Comparison of ENCODE assay signal across 12 cellular contexts in the genomic region with DNA sequence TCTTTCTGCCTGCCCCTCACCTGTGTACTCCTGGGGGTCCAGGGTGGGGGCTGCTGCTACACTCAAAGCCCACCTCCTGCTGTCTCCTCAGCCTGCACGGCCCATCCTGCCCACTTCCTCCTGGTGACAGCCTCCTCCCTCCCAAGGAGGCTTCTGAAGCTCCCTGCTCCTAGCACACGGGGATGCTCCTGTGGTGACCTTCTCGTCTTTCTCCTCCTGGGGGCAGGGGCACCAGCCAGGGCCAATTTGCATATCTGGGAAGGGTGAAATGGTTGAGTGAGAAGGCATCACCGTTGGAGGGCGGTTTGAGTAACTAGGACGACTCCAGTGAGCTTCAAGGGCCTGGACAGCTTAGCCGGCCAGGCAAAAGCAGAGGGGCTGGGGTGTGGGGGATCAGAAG. TPM values are rescaled to one million over a fixed set of nuclear protein-coding genes. Genes with fewer than 3 reads are reported as not detected.
"Had no signal": no experiment of that assay in that cellular context is flagged by ENCODE, and none has a peak within 500 bp of the region (broad histone marks: within the 10 kb centered on the region; RNA-seq: fewer than 3 reads in every experiment).

No MANE protein-coding gene starts in this region.

- H3K27ac ChIP-seq: left lung, SJSA1 had no signal

- H3K36me3 ChIP-seq: left lung, SJSA1, tibial artery had no signal

- DNase-seq: activated CD8-positive, alpha-beta T cell treated with anti-CD3 and anti-CD28 coated beads, Interleukin-2, amount 10 ng/mL, durations not matched to agents 7 days and 5 days; dermis blood vessel endothelial cell; hypothalamus; immature natural killer cell; left lung; small intestine; SW 1271 had no signal

- ATAC-seq: activated CD8-positive, alpha-beta T cell treated with anti-CD3 and anti-CD28 coated beads, Interleukin-2, amount 10 ng/mL, durations not matched to agents 7 days and 5 days; activated T-helper 17 cell treated with anti-CD3 and anti-CD28 coated beads, Interleukin-2, amount 50 U/mL, for 72 hours; stimulated activated effector memory CD8-positive, alpha-beta T cell treated with anti-CD3 and anti-CD28 coated beads, Interleukin-12 subunit alpha, Interleukin-12 subunit beta, amount 100 ng/mL, for 72 hours had no signal

- H3K4me3 ChIP-seq: left lung, SJSA1, tibial artery had no signal

- H3K27me3 ChIP-seq: SJSA1, tibial artery had no signal

- H3K9me3 ChIP-seq: left lung, SJSA1, tibial artery had no signal

RNA-seq across cellular contexts. Expression of a gene that starts 51.9 kb away (rescaled TPM):
- polyA plus RNA-seq: immature natural killer cell, neural cell had no signal
